Comparison of ENCODE assay signal across 1 cellular context in the genomic region with DNA sequence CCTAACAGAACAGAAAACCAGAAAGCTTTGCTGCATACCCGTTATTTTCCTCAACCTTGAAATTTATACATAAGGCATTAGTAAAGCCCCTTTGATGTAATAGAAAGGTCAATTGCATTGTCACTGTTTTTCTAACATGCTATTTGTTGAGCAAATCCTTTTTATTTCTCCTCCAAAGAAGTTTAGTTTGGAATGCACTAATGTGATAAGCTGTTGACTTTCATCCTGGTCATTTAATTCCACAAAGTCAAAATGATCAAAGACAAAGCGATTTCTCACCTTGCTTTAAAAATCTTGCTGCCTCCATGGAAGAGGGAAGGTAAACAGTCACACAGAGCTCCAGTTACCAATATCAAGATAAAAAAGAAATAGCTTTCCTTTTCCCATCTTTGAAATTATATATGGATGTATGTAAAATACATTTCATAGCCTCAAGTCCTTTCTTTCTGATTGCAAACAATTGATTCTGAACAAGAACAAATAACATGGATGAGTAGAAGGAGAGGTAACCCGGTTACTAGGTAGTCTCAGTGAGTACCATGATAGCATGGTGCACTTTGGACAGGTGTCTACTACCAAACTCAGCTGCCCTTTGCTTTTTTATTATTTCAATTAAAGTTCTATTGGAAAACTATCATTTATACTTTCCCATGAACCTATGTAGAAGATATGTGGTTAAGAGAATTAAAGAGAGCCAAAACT.
TF ChIP-seq lines count a peak whose summit lies in the region.

No MANE protein-coding gene starts in this region.

TF ChIP-seq in HepG2, 621 proteins besides CTCF, POLR2A, EP300 and RAD21 (continued from another document):
- no peak for TF ChIP-seq XBP1 (CRISPR knock-in tag; IDR thresholded peaks at IDR 0.05)
- no peak for TF ChIP-seq CHCHD3 (CRISPR knock-in tag; IDR thresholded peaks at IDR 0.05)
- TF ChIP-seq ZNF678 (CRISPR knock-in tag; IDR thresholded peaks at IDR 0.05): no peak
- TF ChIP-seq, protein P1, sequence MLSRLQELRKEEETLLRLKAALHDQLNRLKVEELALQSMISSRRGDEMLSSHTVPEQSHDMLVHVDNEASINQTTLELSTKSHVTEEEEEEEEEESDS (CRISPR knock-in tag; IDR thresholded peaks at IDR 0.05; ENCODE audit: borderline replicate concordance): no peak
- no peak for TF ChIP-seq MAFK (conservative IDR thresholded peaks at IDR 0.05 in 1 of 2, IDR thresholded peaks at IDR 0.05 in 1 of 2; ENCODE audit: low read length in 2 of 2)
- no peak for TF ChIP-seq ETV6 (CRISPR knock-in tag; conservative IDR thresholded peaks at IDR 0.05)
- TF ChIP-seq, protein P2, sequence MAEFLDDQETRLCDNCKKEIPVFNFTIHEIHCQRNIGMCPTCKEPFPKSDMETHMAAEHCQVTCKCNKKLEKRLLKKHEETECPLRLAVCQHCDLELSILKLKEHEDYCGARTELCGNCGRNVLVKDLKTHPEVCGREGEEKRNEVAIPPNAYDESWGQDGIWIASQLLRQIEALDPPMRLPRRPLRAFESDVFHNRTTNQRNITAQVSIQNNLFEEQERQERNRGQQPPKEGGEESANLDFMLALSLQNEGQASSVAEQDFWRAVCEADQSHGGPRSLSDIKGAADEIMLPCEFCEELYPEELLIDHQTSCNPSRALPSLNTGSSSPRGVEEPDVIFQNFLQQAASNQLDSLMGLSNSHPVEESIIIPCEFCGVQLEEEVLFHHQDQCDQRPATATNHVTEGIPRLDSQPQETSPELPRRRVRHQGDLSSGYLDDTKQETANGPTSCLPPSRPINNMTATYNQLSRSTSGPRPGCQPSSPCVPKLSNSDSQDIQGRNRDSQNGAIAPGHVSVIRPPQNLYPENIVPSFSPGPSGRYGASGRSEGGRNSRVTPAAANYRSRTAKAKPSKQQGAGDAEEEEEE (CRISPR knock-in tag; IDR thresholded peaks at IDR 0.05; ENCODE audit: borderline replicate concordance): no peak
- no peak for TF ChIP-seq ZNF619 (CRISPR knock-in tag; IDR thresholded peaks at IDR 0.05)
- no peak for TF ChIP-seq ZNF850 (CRISPR knock-in tag; conservative IDR thresholded peaks at IDR 0.05)
- TF ChIP-seq, protein P3, sequence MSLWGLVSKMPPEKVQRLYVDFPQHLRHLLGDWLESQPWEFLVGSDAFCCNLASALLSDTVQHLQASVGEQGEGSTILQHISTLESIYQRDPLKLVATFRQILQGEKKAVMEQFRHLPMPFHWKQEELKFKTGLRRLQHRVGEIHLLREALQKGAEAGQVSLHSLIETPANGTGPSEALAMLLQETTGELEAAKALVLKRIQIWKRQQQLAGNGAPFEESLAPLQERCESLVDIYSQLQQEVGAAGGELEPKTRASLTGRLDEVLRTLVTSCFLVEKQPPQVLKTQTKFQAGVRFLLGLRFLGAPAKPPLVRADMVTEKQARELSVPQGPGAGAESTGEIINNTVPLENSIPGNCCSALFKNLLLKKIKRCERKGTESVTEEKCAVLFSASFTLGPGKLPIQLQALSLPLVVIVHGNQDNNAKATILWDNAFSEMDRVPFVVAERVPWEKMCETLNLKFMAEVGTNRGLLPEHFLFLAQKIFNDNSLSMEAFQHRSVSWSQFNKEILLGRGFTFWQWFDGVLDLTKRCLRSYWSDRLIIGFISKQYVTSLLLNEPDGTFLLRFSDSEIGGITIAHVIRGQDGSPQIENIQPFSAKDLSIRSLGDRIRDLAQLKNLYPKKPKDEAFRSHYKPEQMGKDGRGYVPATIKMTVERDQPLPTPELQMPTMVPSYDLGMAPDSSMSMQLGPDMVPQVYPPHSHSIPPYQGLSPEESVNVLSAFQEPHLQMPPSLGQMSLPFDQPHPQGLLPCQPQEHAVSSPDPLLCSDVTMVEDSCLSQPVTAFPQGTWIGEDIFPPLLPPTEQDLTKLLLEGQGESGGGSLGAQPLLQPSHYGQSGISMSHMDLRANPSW (CRISPR knock-in tag; IDR thresholded peaks at IDR 0.05; ENCODE audit: borderline replicate concordance): no peak
- TF ChIP-seq CREM (IDR thresholded peaks at IDR 0.05): peak; percentile 96
- TF ChIP-seq CREM (CRISPR knock-in tag; IDR thresholded peaks at IDR 0.05): no peak
- no peak for TF ChIP-seq ZSCAN21 (CRISPR knock-in tag; IDR thresholded peaks at IDR 0.05; ENCODE audit: borderline replicate concordance)
- peak; percentile 22; the same call in 1 of the 2 replicates for TF ChIP-seq PHF21A (CRISPR knock-in tag; IDR thresholded peaks at IDR 0.05)
- no peak; the same call in 1 of the 2 replicates for TF ChIP-seq ONECUT2 (CRISPR knock-in tag; IDR thresholded peaks at IDR 0.05)
- no peak for TF ChIP-seq NFYB (CRISPR knock-in tag; IDR thresholded peaks at IDR 0.05)
- no peak for TF ChIP-seq FOXC1 (CRISPR knock-in tag; IDR thresholded peaks at IDR 0.05; ENCODE audit: borderline replicate concordance)
- no peak for TF ChIP-seq ZFY (CRISPR knock-in tag; IDR thresholded peaks at IDR 0.05)
- peak; percentile 54; the same call in 1 of the 2 replicates for TF ChIP-seq SOX13 (IDR thresholded peaks at IDR 0.05)
- TF ChIP-seq SOX13 (CRISPR knock-in tag; conservative IDR thresholded peaks at IDR 0.05 in 1 of 2, IDR thresholded peaks at IDR 0.05 in 1 of 2): peak in 1 of 2 experiments; percentile 95; a peak in 2 of 4 replicates
- TF ChIP-seq, protein P4, sequence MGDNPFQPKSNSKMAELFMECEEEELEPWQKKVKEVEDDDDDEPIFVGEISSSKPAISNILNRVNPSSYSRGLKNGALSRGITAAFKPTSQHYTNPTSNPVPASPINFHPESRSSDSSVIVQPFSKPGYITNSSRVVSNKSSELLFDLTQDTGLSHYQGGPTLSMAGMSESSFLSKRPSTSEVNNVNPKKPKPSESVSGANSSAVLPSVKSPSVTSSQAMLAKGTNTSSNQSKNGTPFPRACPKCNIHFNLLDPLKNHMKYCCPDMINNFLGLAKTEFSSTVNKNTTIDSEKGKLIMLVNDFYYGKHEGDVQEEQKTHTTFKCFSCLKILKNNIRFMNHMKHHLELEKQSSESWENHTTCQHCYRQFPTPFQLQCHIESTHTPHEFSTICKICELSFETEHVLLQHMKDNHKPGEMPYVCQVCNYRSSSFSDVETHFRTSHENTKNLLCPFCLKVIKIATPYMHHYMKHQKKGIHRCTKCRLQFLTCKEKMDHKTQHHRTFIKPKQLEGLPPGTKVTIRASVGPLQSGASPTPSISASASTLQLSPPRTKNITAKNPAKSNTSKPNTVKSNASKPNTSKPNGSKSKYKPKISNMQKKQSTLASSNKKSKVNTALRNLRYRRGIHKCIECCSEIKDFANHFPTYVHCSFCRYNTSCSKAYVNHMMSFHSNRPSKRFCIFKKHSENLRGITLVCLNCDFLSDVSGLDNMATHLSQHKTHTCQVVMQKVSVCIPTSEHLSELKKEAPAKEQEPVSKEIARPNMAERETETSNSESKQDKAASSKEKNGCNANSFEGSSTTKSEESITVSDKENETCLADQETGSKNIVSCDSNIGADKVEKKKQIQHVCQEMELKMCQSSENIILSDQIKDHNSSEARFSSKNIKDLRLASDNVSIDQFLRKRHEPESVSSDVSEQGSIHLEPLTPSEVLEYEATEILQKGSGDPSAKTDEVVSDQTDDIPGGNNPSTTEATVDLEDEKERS (CRISPR knock-in tag; IDR thresholded peaks at IDR 0.05): no peak
- no peak for TF ChIP-seq ZNF121 (CRISPR knock-in tag; IDR thresholded peaks at IDR 0.05)
- no peak for TF ChIP-seq ZBTB42 (CRISPR knock-in tag; IDR thresholded peaks at IDR 0.05)
- TF ChIP-seq LCORL (IDR thresholded peaks at IDR 0.05): no peak
- no peak for TF ChIP-seq LCORL (CRISPR knock-in tag; IDR thresholded peaks at IDR 0.05)
- no peak for TF ChIP-seq RFX3 (CRISPR knock-in tag; IDR thresholded peaks at IDR 0.05)
- no peak for TF ChIP-seq ZNF878 (CRISPR knock-in tag; IDR thresholded peaks at IDR 0.05)
- no peak for TF ChIP-seq ZNF33B (CRISPR knock-in tag; IDR thresholded peaks at IDR 0.05)
- no peak for TF ChIP-seq ZFX (CRISPR knock-in tag; IDR thresholded peaks at IDR 0.05; ENCODE audit: low read depth)
- TF ChIP-seq ZMYM4 (CRISPR knock-in tag; IDR thresholded peaks at IDR 0.05): no peak; the same call in 1 of the 2 replicates
- no peak for TF ChIP-seq NFE2 (CRISPR knock-in tag; IDR thresholded peaks at IDR 0.05)
